1 cellular context compared by ENCODE assay signal in the genomic region with DNA sequence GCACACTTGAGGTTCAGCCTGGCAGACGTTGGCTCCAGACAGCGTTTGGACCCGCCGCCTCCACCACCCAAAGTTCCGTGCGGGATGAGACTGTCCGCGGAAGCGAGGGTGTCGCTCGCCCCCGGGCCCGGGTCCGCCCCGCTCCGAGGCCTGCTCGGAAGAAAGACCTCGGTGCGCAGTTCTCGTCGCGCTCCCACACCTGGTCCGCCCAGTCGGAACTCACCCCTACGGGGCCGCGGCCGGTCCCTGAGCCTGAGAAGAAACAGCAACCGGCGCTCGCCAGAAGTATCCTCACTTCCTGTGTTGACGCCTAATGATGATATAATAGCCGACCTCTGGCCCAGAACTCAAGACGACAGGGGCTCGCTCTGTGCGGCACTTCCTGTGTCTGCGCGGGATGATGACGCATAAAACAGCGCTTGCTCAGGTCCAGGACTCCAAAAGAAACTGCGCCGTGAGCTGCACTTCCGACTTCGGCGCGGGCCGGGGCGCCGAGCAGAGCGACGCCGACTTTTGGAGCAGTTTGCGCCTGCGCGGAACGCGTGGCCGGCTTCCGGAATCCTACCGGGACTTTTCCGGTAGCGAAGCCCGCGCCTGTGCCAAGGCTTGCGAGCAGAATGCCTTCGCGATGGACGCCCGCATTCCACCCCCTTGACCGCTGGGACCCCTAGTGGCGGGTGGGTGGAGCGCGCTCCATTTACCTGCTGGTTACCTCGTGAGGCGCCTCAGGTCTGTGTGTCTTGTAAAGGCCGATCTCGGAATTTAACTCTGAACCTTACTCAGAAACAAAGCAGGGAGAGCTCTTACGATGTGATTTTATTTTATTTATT.
TF ChIP-seq lines count a peak whose summit lies in the region.

A gene (minus strand): TSS at position 323 of the 830 bp plus-strand sequence. CDS start 1,539 bp downstream, outside the sequence.

TF ChIP-seq in H1, 55 proteins besides CTCF, POLR2A, EP300 and RAD21 (continued from another document):
- TF ChIP-seq, protein P1, sequence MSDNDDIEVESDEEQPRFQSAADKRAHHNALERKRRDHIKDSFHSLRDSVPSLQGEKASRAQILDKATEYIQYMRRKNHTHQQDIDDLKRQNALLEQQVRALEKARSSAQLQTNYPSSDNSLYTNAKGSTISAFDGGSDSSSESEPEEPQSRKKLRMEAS (IDR thresholded peaks at IDR 0.05): 0 out of 2 replicates have a peak, but pooled peaks have one; percentile 17
- TF ChIP-seq, protein P2, sequence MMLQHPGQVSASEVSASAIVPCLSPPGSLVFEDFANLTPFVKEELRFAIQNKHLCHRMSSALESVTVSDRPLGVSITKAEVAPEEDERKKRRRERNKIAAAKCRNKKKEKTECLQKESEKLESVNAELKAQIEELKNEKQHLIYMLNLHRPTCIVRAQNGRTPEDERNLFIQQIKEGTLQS (IDR thresholded peaks at IDR 0.05; ENCODE audit: insufficient read depth, low read depth, low read length): peak; percentile 87
- TF ChIP-seq SP1 (IDR thresholded peaks at IDR 0.05; ENCODE audit: low read depth, low read length): peak; percentile 45; the same call in 1 of the 2 replicates
- 0 out of 2 replicates have a peak, but pooled peaks have one; percentile 3 for TF ChIP-seq BRCA1 (IDR thresholded peaks at IDR 0.05; ENCODE audit: low read depth, low read length)
- peak; percentile 70; the same call in 1 of the 2 replicates for TF ChIP-seq GABPA (IDR thresholded peaks at IDR 0.05; ENCODE audit: borderline replicate concordance, insufficient read depth, low read length)
- TF ChIP-seq, protein P3, sequence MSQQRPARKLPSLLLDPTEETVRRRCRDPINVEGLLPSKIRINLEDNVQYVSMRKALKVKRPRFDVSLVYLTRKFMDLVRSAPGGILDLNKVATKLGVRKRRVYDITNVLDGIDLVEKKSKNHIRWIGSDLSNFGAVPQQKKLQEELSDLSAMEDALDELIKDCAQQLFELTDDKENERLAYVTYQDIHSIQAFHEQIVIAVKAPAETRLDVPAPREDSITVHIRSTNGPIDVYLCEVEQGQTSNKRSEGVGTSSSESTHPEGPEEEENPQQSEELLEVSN (IDR thresholded peaks at IDR 0.05): 0 out of 2 replicates have a peak, but pooled peaks have one; percentile 23
- peak; percentile 97 for TF ChIP-seq CREB1 (IDR thresholded peaks at IDR 0.05)
- peak; percentile 39; the same call in 1 of the 2 replicates for TF ChIP-seq POLR2AphosphoS5 (IDR thresholded peaks at IDR 0.05; ENCODE audit: low read depth, low read length)
- peak; percentile 57; the same call in 1 of the 2 replicates for TF ChIP-seq KDM5A (IDR thresholded peaks at IDR 0.05; ENCODE audit: low read length)
- TF ChIP-seq TAF7 (optimal IDR thresholded peaks at IDR 0.05; ENCODE audit: borderline replicate concordance, low read depth, low read length): peak; percentile 80
- TF ChIP-seq SRF (IDR thresholded peaks at IDR 0.05; ENCODE audit: low read depth, low read length): peak; percentile 83
- peak; percentile 66; the same call in 1 of the 2 replicates for TF ChIP-seq TAF1 (IDR thresholded peaks at IDR 0.05; ENCODE audit: low read depth, low read length)
- TF ChIP-seq RBBP5 (IDR thresholded peaks at IDR 0.05; ENCODE audit: borderline replicate concordance, low read depth, low read length): peak; percentile 31; the same call in 1 of the 2 replicates
- TF ChIP-seq TBP (IDR thresholded peaks at IDR 0.05; ENCODE audit: low read depth, low read length): peak; percentile 27; the same call in 1 of the 2 replicates
